40 cellular contexts compared by ENCODE assay signal in the genomic region with DNA sequence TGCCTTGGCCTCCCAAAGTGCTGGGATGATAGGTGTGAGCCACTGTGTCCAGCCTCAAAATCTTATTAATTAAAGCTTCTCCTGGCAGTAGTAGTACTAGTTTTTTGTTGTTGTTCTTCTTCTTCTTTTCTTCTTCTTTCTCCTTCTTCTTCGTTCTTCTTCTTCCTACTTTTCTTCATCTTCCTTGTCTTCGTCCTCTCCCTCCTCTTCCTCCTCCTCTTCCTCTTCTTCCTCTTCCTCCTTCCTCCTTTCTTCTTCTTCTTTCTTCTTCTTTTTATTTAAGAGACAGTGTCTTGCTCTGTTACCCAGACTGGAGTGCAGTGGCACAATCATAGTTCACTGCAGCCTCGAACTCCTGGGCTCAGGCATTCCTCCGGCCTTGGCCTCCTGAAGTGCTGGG.
"Had no signal": no experiment of that assay in that cellular context is flagged by ENCODE, and none has a peak within 500 bp of the region (broad histone marks: within the 10 kb centered on the region; RNA-seq: fewer than 3 reads in every experiment).

No MANE protein-coding gene starts in this region.

- H3K4me3 Mint-ChIP-seq: activated naive CD4-positive, alpha-beta T cell treated with anti-CD3 and anti-CD28 coated beads for 36 hours; activated naive CD4-positive, alpha-beta T cell treated with anti-CD3 and anti-CD28 coated beads, Interleukin-2, amount 10 ng/mL, durations not matched to agents 7 days and 5 days; activated naive CD4-positive, alpha-beta T cell treated with anti-CD3 and anti-CD28 coated beads, Interleukin-2, amount 50 U/mL, for 24 hours; activated naive CD8-positive, alpha-beta T cell; activated naive CD8-positive, alpha-beta T cell treated with anti-CD3 and anti-CD28 coated beads for 36 hours; activated naive CD8-positive, alpha-beta T cell treated with anti-CD3 and anti-CD28 coated beads, Interleukin-2, amount 10 ng/mL, durations not matched to agents 7 days and 5 days; activated naive CD8-positive, alpha-beta T cell treated with anti-CD3 and anti-CD28 coated beads, Interleukin-2, amount 50 U/mL, for 24 hours; activated T-cell treated with anti-CD3 and anti-CD28 coated beads, Interleukin-2, amount 50 U/mL, for 24 hours; activated T-cell treated with anti-CD3 and anti-CD28 coated beads, Interleukin-2, amount 50 U/mL, for 4 hours; activated T-cell treated with anti-CD3 and anti-CD28 coated beads, Interleukin-2, amount 50 U/mL, for 72 hours; activated T-helper 1 cell treated with anti-CD3 and anti-CD28 coated beads, Interleukin-12 subunit alpha, Interleukin-12 subunit beta, Interleukin-2, Interleukin-4 antibody, amounts not matched to agents 30 ng/mL and 10 ng/mL and 1 ng/mL, durations not matched to agents 14 hours and 24 hours and 36 hours; activated T-helper 17 cell treated with anti-CD3 and anti-CD28 coated beads, Interleukin-2, amount 50 U/mL, for 72 hours; central memory CD8-positive, alpha-beta T cell had no signal

- H3K4me1 Mint-ChIP-seq: activated T-helper 17 cell treated with anti-CD3 and anti-CD28 coated beads, Interleukin-2, amount 50 U/mL, for 72 hours had no signal

- H3K27ac Mint-ChIP-seq: activated naive CD4-positive, alpha-beta T cell treated with anti-CD3 and anti-CD28 coated beads for 36 hours; activated naive CD4-positive, alpha-beta T cell treated with anti-CD3 and anti-CD28 coated beads, Interleukin-2, amount 10 ng/mL, durations not matched to agents 7 days and 5 days; activated naive CD4-positive, alpha-beta T cell treated with anti-CD3 and anti-CD28 coated beads, Interleukin-2, amount 50 U/mL, for 24 hours; activated naive CD4-positive, alpha-beta T cell treated with anti-CD3 and anti-CD28 coated beads, Interleukin-2, amount 50 U/mL, for 72 hours; activated naive CD8-positive, alpha-beta T cell; activated naive CD8-positive, alpha-beta T cell treated with anti-CD3 and anti-CD28 coated beads for 36 hours; activated naive CD8-positive, alpha-beta T cell treated with anti-CD3 and anti-CD28 coated beads, Interleukin-2, amount 10 ng/mL, durations not matched to agents 7 days and 5 days; activated naive CD8-positive, alpha-beta T cell treated with anti-CD3 and anti-CD28 coated beads, Interleukin-2, amount 50 U/mL, for 24 hours; activated T-cell treated with anti-CD3 and anti-CD28 coated beads, Interleukin-2, amount 50 U/mL, for 24 hours; activated T-cell treated with anti-CD3 and anti-CD28 coated beads, Interleukin-2, amount 50 U/mL, for 72 hours; activated T-helper 1 cell treated with anti-CD3 and anti-CD28 coated beads, Interleukin-12 subunit alpha, Interleukin-12 subunit beta, Interleukin-2, Interleukin-4 antibody, amounts not matched to agents 30 ng/mL and 10 ng/mL and 1 ng/mL, durations not matched to agents 14 hours and 24 hours and 36 hours; activated T-helper 17 cell treated with anti-CD3 and anti-CD28 coated beads, Interleukin-2, amount 50 U/mL, for 72 hours; activated T-helper 2 cell treated with anti-CD3 and anti-CD28 coated beads, Interferon-gamma antibody, Interleukin-2, Interleukin-4, amounts not matched to agents 10 μg/mL and 5 μg/mL and 100 μg/mL, durations not matched to agents 14 hours and 24 hours and 36 hours; brain had no signal

- ATAC-seq: activated naive CD4-positive, alpha-beta T cell treated with anti-CD3 and anti-CD28 coated beads, Interleukin-2, amount 50 U/mL, for 72 hours; activated naive CD8-positive, alpha-beta T cell treated with anti-CD3 and anti-CD28 coated beads, Interleukin-2, amount 50 U/mL, for 24 hours; activated T-cell treated with anti-CD3 and anti-CD28 coated beads, Interleukin-2, amount 50 U/mL, for 4 hours; activated T-cell treated with anti-CD3 and anti-CD28 coated beads, Interleukin-2, amount 50 U/mL, for 72 hours; activated T-helper 17 cell treated with anti-CD3 and anti-CD28 coated beads, Interleukin-2, amount 50 U/mL, for 72 hours; body of pancreas had no signal

- H3K27ac ChIP-seq: adrenal gland, ascending aorta, body of pancreas, brain microvascular endothelial cell, breast epithelium, cardiac muscle cell had no signal

- FAIRE-seq: astrocyte, bronchial epithelial cell had no signal

- DNase-seq: activated effector memory CD4-positive, alpha-beta T cell treated with anti-CD3 and anti-CD28 coated beads, Interleukin-2, amount 50 U/mL, for 16 hours; activated effector memory CD4-positive, alpha-beta T cell treated with Interleukin-2 at 50 U/mL for 16 hours; activated gamma-delta T cell; activated gamma-delta T cell treated with Interleukin-2 at 50 U/mL for 16 hours; activated naive CD4-positive, alpha-beta T cell; activated naive CD4-positive, alpha-beta T cell treated with anti-CD3 and anti-CD28 coated beads for 36 hours; activated naive CD4-positive, alpha-beta T cell treated with anti-CD3 and anti-CD28 coated beads, Interleukin-2, amount 10 ng/mL, durations not matched to agents 7 days and 5 days; activated naive CD4-positive, alpha-beta T cell treated with anti-CD3 and anti-CD28 coated beads, Interleukin-2, amount 50 U/mL, for 16 hours; activated naive CD4-positive, alpha-beta T cell treated with Interleukin-2 at 50 U/mL for 16 hours; activated naive CD8-positive, alpha-beta T cell treated with anti-CD3 and anti-CD28 coated beads for 36 hours; activated naive CD8-positive, alpha-beta T cell treated with anti-CD3 and anti-CD28 coated beads, Interleukin-2, amount 10 ng/mL, durations not matched to agents 7 days and 5 days; activated naive CD8-positive, alpha-beta T cell treated with anti-CD3 and anti-CD28 coated beads, Interleukin-2, amount 50 U/mL, for 24 hours; activated T-cell treated with anti-CD3 and anti-CD28 coated beads, Interleukin-2, amount 50 U/mL, for 1 hour; activated T-cell treated with anti-CD3 and anti-CD28 coated beads, Interleukin-2, amount 50 U/mL, for 24 hours; activated T-cell treated with anti-CD3 and anti-CD28 coated beads, Interleukin-2, amount 50 U/mL, for 4 hours; activated T-cell treated with anti-CD3 and anti-CD28 coated beads, Interleukin-2, amount 50 U/mL, for 48 hours; activated T-cell treated with anti-CD3 and anti-CD28 coated beads, Interleukin-2, amount 50 U/mL, for 72 hours; adrenal gland; amniotic stem cell; amygdala; anterior cingulate cortex; aorta; body of pancreas; brain microvascular endothelial cell; caudate nucleus; central memory CD4-positive, alpha-beta T cell; cerebellar nuclear complex had no signal

- H3K4me3 ChIP-seq: adrenal gland, ascending aorta, body of pancreas, breast epithelium, cardiac muscle cell had no signal

- H3K36me3 ChIP-seq: adrenal gland, ascending aorta, brain microvascular endothelial cell, breast epithelium, cardiac muscle cell had no signal

- H3K9me3 ChIP-seq: adrenal gland, ascending aorta, body of pancreas, breast epithelium had no signal

- H3K9me3 Mint-ChIP-seq: activated naive CD4-positive, alpha-beta T cell treated with anti-CD3 and anti-CD28 coated beads for 36 hours; activated naive CD4-positive, alpha-beta T cell treated with anti-CD3 and anti-CD28 coated beads, Interleukin-2, amount 10 ng/mL, durations not matched to agents 7 days and 5 days; activated naive CD4-positive, alpha-beta T cell treated with anti-CD3 and anti-CD28 coated beads, Interleukin-2, amount 50 U/mL, for 24 hours; activated naive CD4-positive, alpha-beta T cell treated with anti-CD3 and anti-CD28 coated beads, Interleukin-2, amount 50 U/mL, for 72 hours; activated naive CD8-positive, alpha-beta T cell treated with anti-CD3 and anti-CD28 coated beads for 36 hours; activated naive CD8-positive, alpha-beta T cell treated with anti-CD3 and anti-CD28 coated beads, Interleukin-2, amount 10 ng/mL, durations not matched to agents 7 days and 5 days; activated naive CD8-positive, alpha-beta T cell treated with anti-CD3 and anti-CD28 coated beads, Interleukin-2, amount 50 U/mL, for 24 hours; activated T-cell treated with anti-CD3 and anti-CD28 coated beads, Interleukin-2, amount 50 U/mL, for 24 hours; activated T-cell treated with anti-CD3 and anti-CD28 coated beads, Interleukin-2, amount 50 U/mL, for 4 hours; activated T-cell treated with anti-CD3 and anti-CD28 coated beads, Interleukin-2, amount 50 U/mL, for 72 hours; activated T-helper 1 cell treated with anti-CD3 and anti-CD28 coated beads, Interleukin-12 subunit alpha, Interleukin-12 subunit beta, Interleukin-2, Interleukin-4 antibody, amounts not matched to agents 30 ng/mL and 10 ng/mL and 1 ng/mL, durations not matched to agents 14 hours and 24 hours and 36 hours; activated T-helper 17 cell treated with anti-CD3 and anti-CD28 coated beads, Interleukin-2, amount 50 U/mL, for 72 hours; activated T-helper 2 cell treated with anti-CD3 and anti-CD28 coated beads, Interferon-gamma antibody, Interleukin-2, Interleukin-4, amounts not matched to agents 10 μg/mL and 5 μg/mL and 100 μg/mL, durations not matched to agents 14 hours and 24 hours and 36 hours; central memory CD8-positive, alpha-beta T cell had no signal

- H3K36me3 Mint-ChIP-seq: activated naive CD4-positive, alpha-beta T cell treated with anti-CD3 and anti-CD28 coated beads, Interleukin-2, amount 10 ng/mL, durations not matched to agents 7 days and 5 days; activated naive CD4-positive, alpha-beta T cell treated with anti-CD3 and anti-CD28 coated beads, Interleukin-2, amount 50 U/mL, for 24 hours; activated naive CD8-positive, alpha-beta T cell; activated naive CD8-positive, alpha-beta T cell treated with anti-CD3 and anti-CD28 coated beads for 36 hours; activated naive CD8-positive, alpha-beta T cell treated with anti-CD3 and anti-CD28 coated beads, Interleukin-2, amount 10 ng/mL, durations not matched to agents 7 days and 5 days; brain had no signal
